1 cellular context compared by ENCODE assay signal in genomic region chr10:81876253-81876731, GRCh38.
TF ChIP-seq lines count a peak whose summit lies in the region.

No MANE protein-coding gene starts in this region.

TF ChIP-seq in H1, 55 proteins besides CTCF, POLR2A, EP300 and RAD21:
- TF ChIP-seq POU5F1 (IDR thresholded peaks at IDR 0.05; ENCODE audit: low read depth, low read length): no peak
- no peak for TF ChIP-seq CHD1 (IDR thresholded peaks at IDR 0.05; ENCODE audit: low read depth, low read length)
- TF ChIP-seq GABPA (IDR thresholded peaks at IDR 0.05; ENCODE audit: borderline replicate concordance, insufficient read depth, low read length): no peak
- TF ChIP-seq SUZ12 (IDR thresholded peaks at IDR 0.05; ENCODE audit: low read length): no peak
- no peak for TF ChIP-seq CBX5 (IDR thresholded peaks at IDR 0.05; ENCODE audit: low read depth, low read length)
- 0 out of 2 replicates have a peak, but pooled peaks have one; percentile 10 for TF ChIP-seq POLR2AphosphoS5 (IDR thresholded peaks at IDR 0.05; ENCODE audit: low read depth, low read length)
- TF ChIP-seq SRF (IDR thresholded peaks at IDR 0.05; ENCODE audit: low read depth, low read length): no peak
- no peak for TF ChIP-seq ATF3 (IDR thresholded peaks at IDR 0.05; ENCODE audit: insufficient read depth, low read depth, low read length)
- no peak for TF ChIP-seq ZNF274 (IDR thresholded peaks at IDR 0.05; ENCODE audit: borderline replicate concordance, extremely low read depth, low read length)
- no peak for TF ChIP-seq ATF2 (IDR thresholded peaks at IDR 0.05; ENCODE audit: low read length)
- no peak for TF ChIP-seq JUND (IDR thresholded peaks at IDR 0.05; ENCODE audit: low read length)
- no peak for TF ChIP-seq FOSL1 (IDR thresholded peaks at IDR 0.05; ENCODE audit: insufficient read depth, low read depth, low read length)
- TF ChIP-seq BRCA1 (IDR thresholded peaks at IDR 0.05; ENCODE audit: low read depth, low read length): no peak
- no peak for TF ChIP-seq CHD2 (IDR thresholded peaks at IDR 0.05; ENCODE audit: low read length)
- peak; percentile 58; the same call in 1 of the 2 replicates for TF ChIP-seq E2F6 (IDR thresholded peaks at IDR 0.05)
- peak; percentile 57; the same call in 1 of the 2 replicates for TF ChIP-seq KDM1A (IDR thresholded peaks at IDR 0.05; ENCODE audit: borderline replicate concordance, low read length)
- TF ChIP-seq MAFK (IDR thresholded peaks at IDR 0.05; ENCODE audit: low read depth, low read length): no peak
- no peak for TF ChIP-seq TEAD4 (IDR thresholded peaks at IDR 0.05; ENCODE audit: low read depth, low read length)
- TF ChIP-seq SIRT6 (IDR thresholded peaks at IDR 0.05; ENCODE audit: low read length): no peak
- TF ChIP-seq SP2 (IDR thresholded peaks at IDR 0.05; ENCODE audit: low read length): no peak
- TF ChIP-seq TAF1 (IDR thresholded peaks at IDR 0.05; ENCODE audit: low read depth, low read length): no peak
- TF ChIP-seq SIN3A (conservative IDR thresholded peaks at IDR 0.05 in 1 of 2, IDR thresholded peaks at IDR 0.05 in 1 of 2; ENCODE audit: low read depth in 1 of 2, low read length in 2 of 2): peak in 1 of 2 experiments; percentile 54; a peak in 1 of 4 replicates
- TF ChIP-seq NANOG (IDR thresholded peaks at IDR 0.05; ENCODE audit: insufficient read depth, low read depth, low read length, poor library complexity, severe bottlenecking): no peak
- no peak for TF ChIP-seq EGR1 (IDR thresholded peaks at IDR 0.05; ENCODE audit: borderline replicate concordance, low read depth, low read length)
- no peak for TF ChIP-seq CHD7 (IDR thresholded peaks at IDR 0.05; ENCODE audit: insufficient replicate concordance, low read length)
- no peak for TF ChIP-seq TCF12 (IDR thresholded peaks at IDR 0.05; ENCODE audit: low read depth, low read length)
- TF ChIP-seq SIX5 (IDR thresholded peaks at IDR 0.05; ENCODE audit: low read depth, low read length): no peak
- TF ChIP-seq CTBP2 (IDR thresholded peaks at IDR 0.05; ENCODE audit: borderline replicate concordance, insufficient read depth, insufficient read length, low read length): peak; percentile 76
- TF ChIP-seq NRF1 (IDR thresholded peaks at IDR 0.05; ENCODE audit: low read depth, low read length): no peak
- TF ChIP-seq TAF7 (optimal IDR thresholded peaks at IDR 0.05; ENCODE audit: borderline replicate concordance, low read depth, low read length): no peak
- no peak for TF ChIP-seq GTF2F1 (IDR thresholded peaks at IDR 0.05; ENCODE audit: borderline replicate concordance, low read depth, low read length)
- no peak for TF ChIP-seq TBP (IDR thresholded peaks at IDR 0.05; ENCODE audit: low read depth, low read length)
- no peak for TF ChIP-seq YY1 (IDR thresholded peaks at IDR 0.05; ENCODE audit: low read depth, low read length)
- TF ChIP-seq KDM5A (IDR thresholded peaks at IDR 0.05; ENCODE audit: low read length): no peak
- no peak for TF ChIP-seq SAP30 (IDR thresholded peaks at IDR 0.05; ENCODE audit: insufficient read depth, insufficient replicate concordance, low read length)
- TF ChIP-seq CREB1 (IDR thresholded peaks at IDR 0.05): no peak
- TF ChIP-seq RXRA (IDR thresholded peaks at IDR 0.05; ENCODE audit: insufficient read depth, low read depth, low read length): no peak
- no peak for TF ChIP-seq BACH1 (IDR thresholded peaks at IDR 0.05; ENCODE audit: low read length)
- no peak for TF ChIP-seq JUN (IDR thresholded peaks at IDR 0.05; ENCODE audit: low read depth, low read length)
- no peak for TF ChIP-seq SP4 (IDR thresholded peaks at IDR 0.05; ENCODE audit: low read length)
- no peak for TF ChIP-seq USF2 (IDR thresholded peaks at IDR 0.05; ENCODE audit: low read length)
- TF ChIP-seq EZH2 (IDR thresholded peaks at IDR 0.05; ENCODE audit: low read depth, low read length, severe bottlenecking): peak; percentile 55
- no peak for TF ChIP-seq BCL11A (IDR thresholded peaks at IDR 0.05; ENCODE audit: low read depth in 2 of 2, low read length in 2 of 2)
- TF ChIP-seq SP1 (IDR thresholded peaks at IDR 0.05; ENCODE audit: low read depth, low read length): no peak
- peak; percentile 42 for TF ChIP-seq RNF2 (IDR thresholded peaks at IDR 0.05; ENCODE audit: borderline replicate concordance, low read depth, low read length, missing control alignments, poor library complexity, severe bottlenecking)
- TF ChIP-seq ASH2L (IDR thresholded peaks at IDR 0.05; ENCODE audit: low read length): peak; percentile 76
- TF ChIP-seq CBX8 (IDR thresholded peaks at IDR 0.05; ENCODE audit: borderline replicate concordance, low read depth, low read length): no peak
- no peak for TF ChIP-seq HDAC6 (IDR thresholded peaks at IDR 0.05; ENCODE audit: low read depth, low read length)
- TF ChIP-seq PHF8 (conservative IDR thresholded peaks at IDR 0.05; ENCODE audit: low read depth, low read length): no peak
- peak; percentile 51 for TF ChIP-seq MAX (IDR thresholded peaks at IDR 0.05)
- TF ChIP-seq HDAC2 (IDR thresholded peaks at IDR 0.05; ENCODE audit: borderline replicate concordance in 1 of 2, low read depth in 2 of 2, low read length in 2 of 2): no peak
- no peak for TF ChIP-seq RFX5 (IDR thresholded peaks at IDR 0.05; ENCODE audit: borderline replicate concordance, low read depth, low read length)
- TF ChIP-seq KDM4A (IDR thresholded peaks at IDR 0.05; ENCODE audit: low read depth, low read length, severe bottlenecking): peak; percentile 49
- TF ChIP-seq RBBP5 (IDR thresholded peaks at IDR 0.05; ENCODE audit: borderline replicate concordance, low read depth, low read length): no peak; the same call in none of the 2 replicates
- TF ChIP-seq CEBPB (IDR thresholded peaks at IDR 0.05; ENCODE audit: low read depth, low read length): no peak
